ENCODE assay signal across 8 cellular contexts in the genomic region with DNA sequence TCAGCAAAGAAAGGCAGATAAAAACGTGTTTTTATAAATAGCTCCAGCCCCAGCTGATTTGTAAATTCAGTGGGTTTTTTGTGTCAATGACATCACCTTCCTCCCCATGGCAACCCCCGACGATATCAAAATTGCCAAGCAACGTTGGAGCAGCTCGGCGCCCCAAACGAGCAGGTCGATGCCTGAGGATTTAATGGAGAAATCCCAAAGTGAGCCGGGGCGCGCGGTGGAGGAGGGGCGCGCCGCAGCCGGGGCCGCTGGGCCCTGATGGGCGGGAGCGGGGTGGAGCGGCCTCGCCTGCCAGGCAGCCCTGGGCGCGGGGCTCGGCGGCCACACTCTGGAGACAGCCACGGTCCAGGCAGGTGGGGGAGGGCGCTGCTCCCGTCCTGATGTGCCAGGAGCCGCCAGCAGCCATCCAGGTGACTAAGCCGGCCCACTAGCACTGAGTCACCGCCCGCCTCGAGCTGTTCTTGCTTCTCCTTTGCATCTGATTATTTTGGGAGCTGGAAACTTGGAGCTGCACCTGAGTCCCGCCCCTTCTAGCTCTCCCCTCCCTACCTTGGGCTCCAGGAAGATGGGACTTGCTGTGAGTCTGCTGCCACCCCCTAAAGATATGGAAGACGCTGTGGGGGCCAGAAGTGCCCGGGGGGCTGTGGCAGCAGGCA. TPM values are rescaled to one million over a fixed set of nuclear protein-coding genes. Genes with fewer than 3 reads are reported as not detected.
DNase-seq lines count a peak whose midpoint lies in the region; FAIRE-seq and TF ChIP-seq lines count a peak whose summit lies in the region.

A gene (plus strand): TSS at position 137 of the 665 bp plus-strand sequence. CDS start 25,723 bp downstream, outside the sequence.

- no peak within 1 kb of the TSS for H2AFZ ChIP-seq in OCI-LY7 (ENCODE audit: low read length)

- H3K4me1 ChIP-seq in OCI-LY7 (ENCODE audit: insufficient read depth, low read length, poor library complexity, severe bottlenecking) (peaks cover 25% of the 10 kb centered on the region), small intestine (ENCODE audit: control insufficient read depth in 2 of 2, insufficient read depth in 1 of 2, low read depth in 1 of 2, low read length in 1 of 2) (no peaks in the 10 kb centered on the region)

- no peaks in the 10 kb centered on the region for H3K79me2 ChIP-seq in OCI-LY7 (ENCODE audit: insufficient read depth, low read depth, low read length)

- H3K27me3 Mint-ChIP-seq in brain = peaks cover 3% of the 10 kb centered on the region
- H3K27me3 Mint-ChIP-seq in immature natural killer cell (ENCODE audit: low read depth in 3 of 3) = peaks cover 4 to 9% (median 5%) of the 10 kb centered on the region in 3 donors

- peak within 1 kb of the TSS; percentile 42 for H3K4me2 ChIP-seq in OCI-LY7 (ENCODE audit: low read length)

- CTCF ChIA-PET in OCI-LY7 (lab: Charles Lee; ENCODE audit: unreplicated experiment) = no interaction called here

- FAIRE-seq in small intestine (lab: Jason Lieb, UNC) = no peak

- no peaks in the 10 kb centered on the region for H4K20me1 ChIP-seq in OCI-LY7 (ENCODE audit: insufficient read depth, low read length)

- WGBS in small intestine, 3 donors = 4 to 5% (median 4%) methylated on average over 30 to 36 of the region's 36 CpGs

- H3K9me3 ChIP-seq in OCI-LY7 (ENCODE audit: low read length) (no peaks in the 10 kb centered on the region), small intestine (ENCODE audit: control insufficient read depth, low read depth) (no peaks in the 10 kb centered on the region)

- H3K36me3 ChIP-seq in OCI-LY7 (ENCODE audit: insufficient read depth, low read length) (0 out of 2 replicates have a peak, but pooled peaks cover under 1% of the 10 kb centered on the region), small intestine (ENCODE audit: control insufficient read depth in 2 of 2, insufficient read depth in 2 of 2, low read length in 2 of 2) (no peaks in the 10 kb centered on the region)

- no peaks in the 10 kb centered on the region for H3K9me2 ChIP-seq in OCI-LY7 (ENCODE audit: insufficient read depth, low read length)

- H3K36me3 Mint-ChIP-seq in brain (no peaks in the 10 kb centered on the region), immature natural killer cell (no peaks in the 10 kb centered on the region)

- peaks cover 45% of the 10 kb centered on the region for H3K4me1 Mint-ChIP-seq in brain
- peaks cover 4 to 5% of the 10 kb centered on the region in 2 donors for H3K4me1 Mint-ChIP-seq in immature natural killer cell

- H3K27ac ChIP-seq in OCI-LY7 (ENCODE audit: low read depth, low read length, poor library complexity, severe bottlenecking) (no peak within 1 kb of the TSS), small intestine (ENCODE audit: low read depth in 1 of 2, low read length in 1 of 2) (no peak within 1 kb of the TSS)

- BruUV-seq in OCI-LY7 (replicated peaks; lab: Mats Ljungman, UMichigan) = no TSS peak

- no peak for TF ChIP-seq CTCF in OCI-LY7 (conservative IDR thresholded peaks at IDR 0.05; ENCODE audit: low read length)
- no peak for TF ChIP-seq CTCF in brain (conservative IDR thresholded peaks at IDR 0.05)

- DNase-seq in ACHN (peak; percentile 37), GOT3 (lab: John Stamatoyannopoulos, UW) (peak; percentile 9), OCI-LY7 (ENCODE audit: low spot score) (peak; percentile 15), immature natural killer cell (peak in 1 of 3 donors; percentile 31), small intestine (peak; percentile 41), GF-D8 (lab: John Stamatoyannopoulos, UW) (no peak)
- no peak for DNase-seq in stimulated activated naive CD4-positive, alpha-beta T cell (lab: John Stamatoyannopoulos, UW)

- intact Hi-C loops in OCI-LY7 (cut with micrococcal nuclease; ENCODE audit: unreplicated experiment) = no loop called here

- H3K4me3 ChIP-seq in OCI-LY7 (ENCODE audit: low read depth, low read length, poor library complexity, severe bottlenecking) (peak within 1 kb of the TSS; percentile 7), small intestine (ENCODE audit: low read depth in 1 of 2, low read length in 2 of 2) (peak within 1 kb of the TSS in 1 of 2 donors; percentile 19)

- H3K27ac Mint-ChIP-seq in brain = peak within 1 kb of the TSS; percentile 80 to 97 (median 83)
- peak within 1 kb of the TSS in 1 of 6 donors; percentile 46 for H3K27ac Mint-ChIP-seq in immature natural killer cell

- H3K4me3 Mint-ChIP-seq in brain (peak within 1 kb of the TSS; percentile 76 to 82 (median 78)), immature natural killer cell (peak within 1 kb of the TSS in 4 of 5 donors; percentile 38 to 46 (median 44))

- POLR2A ChIA-PET in OCI-LY7 (lab: Charles Lee) = no interaction called here

- no peaks in the 10 kb centered on the region for H3K27me3 ChIP-seq in small intestine (ENCODE audit: control insufficient read depth in 2 of 2, insufficient read depth in 2 of 2, low read length in 2 of 2)

- in situ Hi-C loops in ACHN (cut with HindIII; ENCODE audit: low pct_ligation_motif_present, low pct_unique_long_range_greater_than_20kb, low sequenced_read_pairs) = no loop called here

- H3K9me3 Mint-ChIP-seq in brain (no peaks in the 10 kb centered on the region), immature natural killer cell (no peaks in the 10 kb centered on the region)

RNA-seq across cellular contexts. Expression of the gene that starts here (rescaled TPM):
- total RNA-seq in OCI-LY7 (2014; rRNA removed; shearing (Covaris generic)) = 0.03 and 0.10 TPM in 2 replicates
- total RNA-seq in OCI-LY7 (2022) = not detected in 2 replicates
- polyA plus RNA-seq in brain (ENCODE audit: insufficient read depth, low read depth, low replicate concordance) (8.8 TPM), immature natural killer cell (1 to 10 TPM; 2.0 to 8.3 (median 3.6) TPM), small intestine (1 to 10 TPM in 1 of 3 donors, under 1 TPM in 2; 0.67 to 5.1 (median 0.81) TPM)

Comparison
In these comparisons a context has a peak if more than half of its experiments do, and no peak if none do; other contexts are left out.
1. Peak in DNase-seq, H3K4me3 ChIP-seq and H3K4me2 ChIP-seq in OCI-LY7; RNA of the gene not detected or under 1 TPM.
2. DNase-seq: peak in ACHN (single experiment), GOT3 (single experiment) and small intestine (single experiment); none in stimulated activated naive CD4-positive, alpha-beta T cell (0 of 6) and GF-D8 (single experiment).